ENCODE assay signal across 8 cellular contexts in genomic region chr19:12995596-12996541, GRCh38. TPM values are rescaled to one million over a fixed set of nuclear protein-coding genes. Genes with fewer than 3 reads are reported as not detected.
DNase-seq lines count a peak whose midpoint lies in the region; ATAC-seq and TF ChIP-seq lines count a peak whose summit lies in the region.

No MANE protein-coding gene starts in this region.

- H3K4me3 Mint-ChIP-seq in GM23338, result peak overlapping the region; percentile 66

- peaks cover 8% of the 10 kb centered on the region; the same call in 1 of the 2 replicates for H3F3A ChIP-seq in GM23338 (replicated peaks; ENCODE audit: low read depth)

- peaks cover 94% of the 10 kb centered on the region for H3K27me3 ChIP-seq in GM23338 (ENCODE audit: insufficient read depth)
- H3K27me3 ChIP-seq in iPS-15b (ENCODE audit: control insufficient read depth, insufficient read depth, low read length), result peaks cover 84% of the 10 kb centered on the region
- H3K27me3 ChIP-seq in spleen (replicated peaks in 1 of 7), result peaks cover 0 to 25% (median 5%) of the 10 kb centered on the region in 7 donors

- peaks cover 4% of the 10 kb centered on the region; the same call in 2 of the 3 replicates for H3K36me3 Mint-ChIP-seq in GM23338 (ENCODE audit: low read depth)

- peak; percentile 20 for ATAC-seq in GM23338
- ATAC-seq in GM21390 (IDR thresholded peaks at IDR 0.05; ENCODE audit: unreplicated experiment), result no peak
- no peak for ATAC-seq in HG02571 (IDR thresholded peaks at IDR 0.05; ENCODE audit: unreplicated experiment)
- no peak for ATAC-seq in GM18861 (IDR thresholded peaks at IDR 0.05; ENCODE audit: unreplicated experiment)

- H3K4me3 ChIP-seq in GM23338 (peak overlapping the region; percentile 49), iPS-15b (ENCODE audit: low read depth, low read length) (peak overlapping the region; percentile 50), spleen (peak overlapping the region; percentile 43 to 85 (median 57))

- peaks cover 5% of the 10 kb centered on the region for H3K4me1 Mint-ChIP-seq in GM23338

- DNase-seq in ACHN, result peak; percentile 24
- DNase-seq in GM23338 (ENCODE audit: low spot score), result no peak
- DNase-seq in spleen, result peak; percentile 74

- H3K9me3 Mint-ChIP-seq in GM23338, result peaks cover 5% of the 10 kb centered on the region; the same call in 1 of the 3 replicates

- intact Hi-C loops in spleen (cut with DNase I; ENCODE audit: low total_unique reads), result no loop called here

- peak overlapping the region; percentile 81 for H3K4me2 ChIP-seq in GM23338

- H3K79me2 ChIP-seq in GM23338 (replicated peaks; ENCODE audit: insufficient read depth), result no peaks in the 10 kb centered on the region

- no peak for TF ChIP-seq CTCF in GM23338 (conservative IDR thresholded peaks at IDR 0.05; ENCODE audit: low read depth in 2 of 2)
- no peak for TF ChIP-seq CTCF in spleen (IDR thresholded peaks at IDR 0.05 in 8 of 11, conservative IDR thresholded peaks at IDR 0.05 in 3 of 11)

- no peak for TF ChIP-seq POLR2A in spleen (IDR thresholded peaks at IDR 0.05)

- H3K27me3 Mint-ChIP-seq in GM23338 (ENCODE audit: insufficient read depth, low read depth, poor library complexity), result peaks cover 89% of the 10 kb centered on the region

- in situ Hi-C loops in ACHN (cut with HindIII; ENCODE audit: low pct_ligation_motif_present, low pct_unique_long_range_greater_than_20kb, low sequenced_read_pairs), result no loop called here

- H3K9me3 ChIP-seq in iPS-15b (ENCODE audit: control insufficient read depth, insufficient read depth, low read length) (no peaks in the 10 kb centered on the region), spleen (no peaks in the 10 kb centered on the region)

- no peak overlapping the region for H3K27ac ChIP-seq in GM23338 (ENCODE audit: low read depth)
- H3K27ac ChIP-seq in adipose tissue (ENCODE audit: low read depth, low read length), result peak overlapping the region; percentile 21
- peak overlapping the region in 6 of 8 donors; percentile 57 to 70 (median 66) for H3K27ac ChIP-seq in spleen

- no peaks in the 10 kb centered on the region; the same call in 1 of the 2 replicates for H4K20me1 ChIP-seq in GM23338 (replicated peaks; ENCODE audit: insufficient read depth)

- peak overlapping the region; percentile 92 for H2AFZ ChIP-seq in GM23338

- H3K36me3 ChIP-seq in GM23338 (ENCODE audit: insufficient read depth) (no peaks in the 10 kb centered on the region), iPS-15b (ENCODE audit: control insufficient read depth, insufficient read depth, low read length) (no peaks in the 10 kb centered on the region), spleen (peaks cover 0 to 12% (median 0%) of the 10 kb centered on the region in 6 donors)

- no peak overlapping the region for H3K9ac ChIP-seq in iPS-15b (ENCODE audit: low read depth, low read length)

- no peaks in the 10 kb centered on the region for H3K4me1 ChIP-seq in GM23338 (ENCODE audit: insufficient read depth)
- no peaks in the 10 kb centered on the region for H3K4me1 ChIP-seq in iPS-15b (ENCODE audit: control insufficient read depth, insufficient read depth, low read length)
- H3K4me1 ChIP-seq in spleen, result peaks cover 0 to 30% (median 20%) of the 10 kb centered on the region in 6 donors

- no peaks in the 10 kb centered on the region for H3K9me2 ChIP-seq in GM23338 (ENCODE audit: insufficient read depth)

- WGBS in adipose tissue, 3 donors, result 1% methylated on average over 56 to 103 of the region's 138 CpGs
- WGBS in spleen, 5 donors, result 1 to 11% (median 2%) methylated on average over 29 to 137 of the region's 138 CpGs

- no peak overlapping the region for H3K27ac Mint-ChIP-seq in GM23338

TF ChIP-seq in GM23338, 12 proteins besides CTCF, POLR2A, EP300 and RAD21:
- TF ChIP-seq EZH2phosphoT487 (IDR thresholded peaks at IDR 0.05; ENCODE audit: unreplicated experiment) (peak; percentile 38), EZH2 (IDR thresholded peaks at IDR 0.05; ENCODE audit: low read depth, unreplicated experiment) (peak; percentile 83), POLR2AphosphoS5 (IDR thresholded peaks at IDR 0.05; ENCODE audit: low read depth) (no peak)

RNA-seq across cellular contexts. Expression of gene NFIX, which starts 0.6 kb away (rescaled TPM):
- 0.14 and 1.2 TPM in 2 replicates for total RNA-seq in GM23338 (2014; rRNA removed; shearing (Covaris generic))
- polyA plus RNA-seq in GM23338 (2016; fragmentation: Nextera tagmentation; extraction: Ambion mirVana), result 0.06 and 0.31 TPM in 2 replicates
- 10 to 100 TPM; 12.3 to 88.6 (median 77.6) TPM for polyA plus RNA-seq in adipose tissue
- total RNA-seq in spleen, result 10 to 100 TPM; 12.3 to 41.4 (median 26.7) TPM
- 1 to 10 TPM; 1.1 to 7.7 (median 1.5) TPM for polyA plus RNA-seq in spleen

RNA-seq across cellular contexts. Expression of gene DAND5, which starts 26.5 kb away (rescaled TPM):
- total RNA-seq in GM23338 (2014; rRNA removed; shearing (Covaris generic)), result 0.28 TPM in 1 of 2 replicates, not detected in the other
- polyA plus RNA-seq in GM23338 (2016; fragmentation: Nextera tagmentation; extraction: Ambion mirVana) (0.10 and 0.18 TPM in 2 replicates), adipose tissue (under 1 TPM; 0.04 to 0.11 (median 0.05) TPM), spleen (not detected)
- not detected for total RNA-seq in spleen

RNA-seq across cellular contexts. Expression of gene GADD45GIP1, which starts 38.8 kb away (rescaled TPM):
- 46.5 and 63.9 TPM in 2 replicates for total RNA-seq in GM23338 (2014; rRNA removed; shearing (Covaris generic))
- polyA plus RNA-seq in GM23338 (2016; fragmentation: Nextera tagmentation; extraction: Ambion mirVana) (255 and 290 TPM in 2 replicates), adipose tissue (10 to 100 TPM; 34.2 to 51.5 (median 38.2) TPM), spleen (10 to 100 TPM; 39.7 to 47.9 (median 40.8) TPM)
- total RNA-seq in spleen, result 10 to 100 TPM; 12.8 to 33.4 (median 15.8) TPM

RNA-seq across cellular contexts. Expression of gene RAD23A, which starts 50.2 kb away (rescaled TPM):
- 67.0 and 69.7 TPM in 2 replicates for total RNA-seq in GM23338 (2014; rRNA removed; shearing (Covaris generic))
- polyA plus RNA-seq in GM23338 (2016; fragmentation: Nextera tagmentation; extraction: Ambion mirVana), result 121 and 127 TPM in 2 replicates
- 100 to 1,000 TPM in 2 of 3 donors, 10 to 100 TPM in 1; 58.1 to 159 (median 133) TPM for polyA plus RNA-seq in adipose tissue
- 100 to 1,000 TPM in 1 of 7 donors, 10 to 100 TPM in 6; 80.4 to 109 (median 90.8) TPM for total RNA-seq in spleen
- 100 to 1,000 TPM in 2 of 3 donors, 10 to 100 TPM in 1; 88.6 to 134 (median 115) TPM for polyA plus RNA-seq in spleen

RNA-seq across cellular contexts. Expression of gene CALR, which starts 57.5 kb away (rescaled TPM):
- total RNA-seq in GM23338 (2014; rRNA removed; shearing (Covaris generic)), result 724 and 760 TPM in 2 replicates
- polyA plus RNA-seq in GM23338 (2016; fragmentation: Nextera tagmentation; extraction: Ambion mirVana), result 1,131 and 1,182 TPM in 2 replicates
- 100 to 1,000 TPM; 215 to 433 (median 312) TPM for polyA plus RNA-seq in adipose tissue
- 100 to 1,000 TPM; 306 to 828 (median 571) TPM for total RNA-seq in spleen
- polyA plus RNA-seq in spleen, result 100 to 1,000 TPM; 150 to 194 (median 193) TPM
